9 cellular contexts compared by ENCODE assay signal in the genomic region with DNA sequence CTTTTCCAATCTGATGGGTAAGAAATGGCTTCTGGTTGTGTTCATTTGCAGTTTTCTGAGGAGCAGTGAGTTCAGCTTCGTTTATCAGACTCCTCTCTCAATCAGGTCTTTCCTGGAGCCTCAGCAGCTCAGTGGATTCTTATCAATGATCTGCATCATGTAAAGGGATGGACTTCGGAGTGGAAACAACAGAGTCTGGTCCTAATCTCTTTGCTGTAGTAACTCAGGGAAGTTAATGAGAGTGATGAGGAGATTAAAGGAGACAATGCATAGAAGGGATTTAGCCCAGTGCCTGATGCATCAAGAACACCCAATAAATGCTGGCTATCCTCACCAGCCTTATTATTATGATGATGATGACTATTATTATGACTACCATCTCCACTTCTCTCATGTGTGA. TPM values are rescaled to one million over a fixed set of nuclear protein-coding genes. Genes with fewer than 3 reads are reported as not detected.
"Had no signal": no experiment of that assay in that cellular context is flagged by ENCODE, and none has a peak within 500 bp of the region (broad histone marks: within the 10 kb centered on the region; RNA-seq: fewer than 3 reads in every experiment).

No MANE protein-coding gene starts in this region.

- FAIRE-seq: G401.6, GM12878, GM12891, GM12892, GM18507, GM19239 had no signal

- DNase-seq: GDM1, GF-D8 had no signal

- ATAC-seq: GM12878 had no signal

- H3K4me3 ChIP-seq: GM12878 had no signal

RNA-seq across cellular contexts. Expression of a gene that starts 47.2 kb away (rescaled TPM):
- total RNA-seq: G401, GM12878 had no signal
- polyA plus RNA-seq: GM12878 had no signal
